Comparison of ENCODE assay signal across 8 cellular contexts in the genomic region with DNA sequence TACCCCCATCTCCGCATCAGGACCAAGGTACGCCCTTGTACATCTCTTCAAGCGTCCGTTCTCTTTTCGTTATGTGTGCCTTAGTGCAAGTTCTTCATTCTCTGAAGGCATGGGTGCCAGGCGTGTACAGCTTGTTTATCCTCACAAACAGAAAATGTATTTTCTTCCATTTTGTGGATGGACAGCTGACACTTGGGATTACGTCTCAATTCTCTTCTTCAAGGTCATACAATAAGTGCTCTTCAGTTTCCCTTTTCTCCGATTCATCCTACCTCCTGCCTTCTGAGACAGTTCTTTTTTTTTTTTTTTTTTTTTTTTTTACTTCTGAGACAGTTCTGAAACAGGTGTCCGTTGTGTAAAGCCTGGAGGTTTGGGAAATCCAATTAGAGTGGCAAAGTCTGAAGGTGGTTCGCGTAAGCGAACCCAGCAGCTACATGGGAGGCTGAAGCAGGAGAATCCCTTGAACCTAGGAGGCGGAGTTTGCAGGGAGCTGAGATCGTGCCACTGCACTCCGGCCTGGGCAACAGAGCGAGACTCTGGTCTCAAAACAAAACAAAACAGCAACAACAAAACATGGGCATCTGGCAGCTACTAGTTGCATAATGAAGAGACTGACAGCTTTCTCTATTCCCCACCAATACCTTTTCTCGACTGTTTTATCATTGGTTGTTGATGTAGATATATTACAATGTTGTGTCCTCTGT. TPM values are rescaled to one million over a fixed set of nuclear protein-coding genes. Genes with fewer than 3 reads are reported as not detected.
A peak's percentile ranks its signal among the peaks of the same experiment; 100 is the strongest.
DNase-seq lines count a peak whose midpoint lies in the region; FAIRE-seq lines count a peak whose summit lies in the region.

No MANE protein-coding gene starts in this region.

- no peak overlapping the region for H3K27ac ChIP-seq in iPS-20b (ENCODE audit: low read length)
- peak overlapping the region; percentile 73 for H3K27ac ChIP-seq in stomach smooth muscle (ENCODE audit: low read length)

- H3K36me3 ChIP-seq in iPS-20b (ENCODE audit: insufficient read depth, low read depth, low read length) (peaks cover 32% of the 10 kb centered on the region), stomach smooth muscle (ENCODE audit: control insufficient read depth in 2 of 2, insufficient read depth in 2 of 2, low read length in 2 of 2) (peaks cover 4 to 15% of the 10 kb centered on the region in 2 donors)

- FAIRE-seq in HTR-8/SVneo (lab: Jason Lieb, UNC), result no peak

- intact Hi-C loops in activated T-helper 1 cell treated with anti-CD3 and anti-CD28 coated beads, Interleukin-12 subunit alpha, Interleukin-12 subunit beta, Interleukin-2, Interleukin-4 antibody, amounts not matched to agents 30 ng/mL and 10 ng/mL and 1 ng/mL, durations not matched to agents 14 hours and 24 hours and 36 hours (cut with micrococcal nuclease), result loop anchor here (1.0 to 10.0 kb wide), 14 partner anchors 8 to 596 kb away; partner anchors contain the start of genes DYNLL1, GATC, MLEC and OASL

- no peaks in the 10 kb centered on the region for H3K27me3 Mint-ChIP-seq in activated T-cell treated with anti-CD3 and anti-CD28 coated beads, Interleukin-2, amount 50 U/mL, for 24 hours
- no peaks in the 10 kb centered on the region for H3K27me3 Mint-ChIP-seq in activated T-helper 1 cell treated with anti-CD3 and anti-CD28 coated beads, Interleukin-12 subunit alpha, Interleukin-12 subunit beta, Interleukin-2, Interleukin-4 antibody, amounts not matched to agents 30 ng/mL and 10 ng/mL and 1 ng/mL, durations not matched to agents 14 hours and 24 hours and 36 hours (ENCODE audit: insufficient read depth)

- H3K4me1 ChIP-seq in iPS-20b (ENCODE audit: insufficient read depth, low read length) (peaks cover 3% of the 10 kb centered on the region; the same call in 1 of the 2 replicates), stomach smooth muscle (ENCODE audit: control insufficient read depth, insufficient read depth, low read length) (peaks cover 19% of the 10 kb centered on the region)

- peak overlapping the region; percentile 90 for H3K4me3 Mint-ChIP-seq in activated T-cell treated with anti-CD3 and anti-CD28 coated beads, Interleukin-2, amount 50 U/mL, for 24 hours
- H3K4me3 Mint-ChIP-seq in activated T-helper 1 cell treated with anti-CD3 and anti-CD28 coated beads, Interleukin-12 subunit alpha, Interleukin-12 subunit beta, Interleukin-2, Interleukin-4 antibody, amounts not matched to agents 30 ng/mL and 10 ng/mL and 1 ng/mL, durations not matched to agents 14 hours and 24 hours and 36 hours, result peak overlapping the region; percentile 100

- peak overlapping the region; percentile 96 for H3K27ac Mint-ChIP-seq in activated T-cell treated with anti-CD3 and anti-CD28 coated beads, Interleukin-2, amount 50 U/mL, for 24 hours
- peak overlapping the region; percentile 98 for H3K27ac Mint-ChIP-seq in activated T-helper 1 cell treated with anti-CD3 and anti-CD28 coated beads, Interleukin-12 subunit alpha, Interleukin-12 subunit beta, Interleukin-2, Interleukin-4 antibody, amounts not matched to agents 30 ng/mL and 10 ng/mL and 1 ng/mL, durations not matched to agents 14 hours and 24 hours and 36 hours

- no peaks in the 10 kb centered on the region for H3K9me3 ChIP-seq in iPS-20b (ENCODE audit: insufficient read depth, low read depth, low read length)
- H3K9me3 ChIP-seq in stomach smooth muscle (ENCODE audit: control insufficient read depth in 2 of 2, low read length in 2 of 2), result no peaks in the 10 kb centered on the region

- H3K9me3 Mint-ChIP-seq in activated T-cell treated with anti-CD3 and anti-CD28 coated beads, Interleukin-2, amount 50 U/mL, for 24 hours, result no peaks in the 10 kb centered on the region
- H3K9me3 Mint-ChIP-seq in activated T-helper 1 cell treated with anti-CD3 and anti-CD28 coated beads, Interleukin-12 subunit alpha, Interleukin-12 subunit beta, Interleukin-2, Interleukin-4 antibody, amounts not matched to agents 30 ng/mL and 10 ng/mL and 1 ng/mL, durations not matched to agents 14 hours and 24 hours and 36 hours, result no peaks in the 10 kb centered on the region

- peaks cover 49% of the 10 kb centered on the region for H3K36me3 Mint-ChIP-seq in activated T-cell treated with anti-CD3 and anti-CD28 coated beads, Interleukin-2, amount 50 U/mL, for 24 hours (ENCODE audit: low read depth)
- peaks cover 28% of the 10 kb centered on the region for H3K36me3 Mint-ChIP-seq in activated T-helper 1 cell treated with anti-CD3 and anti-CD28 coated beads, Interleukin-12 subunit alpha, Interleukin-12 subunit beta, Interleukin-2, Interleukin-4 antibody, amounts not matched to agents 30 ng/mL and 10 ng/mL and 1 ng/mL, durations not matched to agents 14 hours and 24 hours and 36 hours (ENCODE audit: low read depth)

- no peak for DNase-seq in activated T-cell treated with anti-CD3 and anti-CD28 coated beads, Interleukin-2, amount 50 U/mL, for 24 hours
- DNase-seq in activated T-cell treated with anti-CD3 and anti-CD28 coated beads for 4 hours (no peak), HTR-8/SVneo (ENCODE audit: insufficient read length, low spot score) (no peak), AG20443 (ENCODE audit: low spot score) (no peak), anterior cingulate cortex (lab: John Stamatoyannopoulos, UW) (no peak)
- no peak for DNase-seq in activated T-helper 1 cell treated with anti-CD3 and anti-CD28 coated beads, Interleukin-12 subunit alpha, Interleukin-12 subunit beta, Interleukin-2, Interleukin-4 antibody, amounts not matched to agents 30 ng/mL and 10 ng/mL and 1 ng/mL, durations not matched to agents 14 hours and 24 hours and 36 hours (ENCODE audit: low spot score)

- H3K4me1 Mint-ChIP-seq in activated T-cell treated with anti-CD3 and anti-CD28 coated beads, Interleukin-2, amount 50 U/mL, for 24 hours (ENCODE audit: low read depth), result peaks cover 29% of the 10 kb centered on the region
- peaks cover 28% of the 10 kb centered on the region for H3K4me1 Mint-ChIP-seq in activated T-helper 1 cell treated with anti-CD3 and anti-CD28 coated beads, Interleukin-12 subunit alpha, Interleukin-12 subunit beta, Interleukin-2, Interleukin-4 antibody, amounts not matched to agents 30 ng/mL and 10 ng/mL and 1 ng/mL, durations not matched to agents 14 hours and 24 hours and 36 hours (ENCODE audit: low read depth)

- H3K27me3 ChIP-seq in iPS-20b (ENCODE audit: insufficient read depth, low read length), result no peaks in the 10 kb centered on the region
- no peaks in the 10 kb centered on the region for H3K27me3 ChIP-seq in stomach smooth muscle (ENCODE audit: control insufficient read depth in 1 of 2, insufficient read depth in 2 of 2, low read length in 2 of 2)

- H3K4me3 ChIP-seq in iPS-20b (ENCODE audit: low read length) (peak overlapping the region; percentile 83), stomach smooth muscle (ENCODE audit: low read length in 2 of 2) (peak overlapping the region; percentile 82 to 86)

- H3K9ac ChIP-seq in iPS-20b (ENCODE audit: low read depth, low read length), result peak overlapping the region; percentile 89
- peak overlapping the region; percentile 75 to 79 for H3K9ac ChIP-seq in stomach smooth muscle (ENCODE audit: low read length in 2 of 2)

RNA-seq across cellular contexts. Expression of gene COX6A1, which starts 0.7 kb away (rescaled TPM):
- total RNA-seq in activated T-helper 1 cell treated with anti-CD3 and anti-CD28 coated beads, Interleukin-12 subunit alpha, Interleukin-12 subunit beta, Interleukin-2, Interleukin-4 antibody, amounts not matched to agents 30 ng/mL and 10 ng/mL and 1 ng/mL, durations not matched to agents 14 hours and 24 hours and 36 hours, result 352 and 365 TPM in 2 replicates

RNA-seq across cellular contexts. Expression of gene TRIAP1, which starts 7.5 kb away (rescaled TPM):
- 50.7 and 55.7 TPM in 2 replicates for total RNA-seq in activated T-helper 1 cell treated with anti-CD3 and anti-CD28 coated beads, Interleukin-12 subunit alpha, Interleukin-12 subunit beta, Interleukin-2, Interleukin-4 antibody, amounts not matched to agents 30 ng/mL and 10 ng/mL and 1 ng/mL, durations not matched to agents 14 hours and 24 hours and 36 hours

RNA-seq across cellular contexts. Expression of gene GATC, which starts 7.6 kb away (rescaled TPM):
- 34.0 and 38.8 TPM in 2 replicates for total RNA-seq in activated T-helper 1 cell treated with anti-CD3 and anti-CD28 coated beads, Interleukin-12 subunit alpha, Interleukin-12 subunit beta, Interleukin-2, Interleukin-4 antibody, amounts not matched to agents 30 ng/mL and 10 ng/mL and 1 ng/mL, durations not matched to agents 14 hours and 24 hours and 36 hours

RNA-seq across cellular contexts. Expression of gene SRSF9, which starts 30.9 kb away (rescaled TPM):
- 233 and 239 TPM in 2 replicates for total RNA-seq in activated T-helper 1 cell treated with anti-CD3 and anti-CD28 coated beads, Interleukin-12 subunit alpha, Interleukin-12 subunit beta, Interleukin-2, Interleukin-4 antibody, amounts not matched to agents 30 ng/mL and 10 ng/mL and 1 ng/mL, durations not matched to agents 14 hours and 24 hours and 36 hours

RNA-seq across cellular contexts. Expression of gene DYNLL1, which starts 57.3 kb away (rescaled TPM):
- 341 and 356 TPM in 2 replicates for total RNA-seq in activated T-helper 1 cell treated with anti-CD3 and anti-CD28 coated beads, Interleukin-12 subunit alpha, Interleukin-12 subunit beta, Interleukin-2, Interleukin-4 antibody, amounts not matched to agents 30 ng/mL and 10 ng/mL and 1 ng/mL, durations not matched to agents 14 hours and 24 hours and 36 hours
